In the genomic region with DNA sequence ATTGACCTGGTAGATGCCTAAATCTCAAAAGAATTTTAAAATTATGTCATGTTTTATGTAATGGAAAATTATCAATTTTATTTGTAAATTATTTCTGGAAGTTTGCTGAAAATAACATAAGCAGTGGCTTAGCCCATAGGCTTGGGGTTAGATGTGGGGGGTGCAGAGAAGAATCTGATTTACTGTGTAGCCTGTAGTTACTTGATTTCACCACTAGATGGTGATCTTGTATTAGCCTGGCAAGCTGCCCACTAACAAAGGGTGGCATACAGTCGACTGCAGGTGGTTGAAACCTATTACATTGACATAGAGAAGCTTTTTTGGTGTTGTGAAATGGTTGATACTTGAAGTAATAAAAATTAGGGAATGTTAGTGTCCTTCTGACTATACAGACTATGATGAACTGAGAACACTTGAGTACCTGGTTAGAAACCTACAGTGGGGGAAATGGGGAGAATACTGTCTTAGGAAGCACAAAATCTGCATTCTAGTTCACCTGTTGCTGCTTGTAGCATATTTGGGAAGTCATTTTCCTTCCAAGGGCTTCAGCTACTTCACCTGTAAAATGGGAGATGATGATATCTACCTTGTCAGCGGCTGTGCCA, we compare ENCODE assay signal across 8 cellular contexts.
A peak's percentile ranks its signal among the peaks of the same experiment; 100 is the strongest.
DNase-seq lines count a peak whose midpoint lies in the region; TF ChIP-seq lines count a peak whose summit lies in the region.

No MANE protein-coding gene starts in this region.

- H3K4me1 ChIP-seq in PC-9 (replicated peaks; ENCODE audit: insufficient read depth), result no peaks in the 10 kb centered on the region

- H3K9me3 ChIP-seq in PC-9 (ENCODE audit: insufficient read depth, low read depth), result no peaks in the 10 kb centered on the region

- intact Hi-C loops in PC-9 (cut with micrococcal nuclease; ENCODE audit: unreplicated experiment), result loop anchor here (2.0 to 10.0 kb wide), 5 partner anchors 344 to 1546 kb away; no protein-coding TSS in a partner anchor

- H3K9me2 ChIP-seq in PC-9 (ENCODE audit: insufficient read depth), result no peaks in the 10 kb centered on the region

- no TSS peak for BruUV-seq in PC-9 (replicated peaks; lab: Mats Ljungman, UMichigan)

- TF ChIP-seq CTCF in AG04449 (IDR thresholded peaks at IDR 0.05; ENCODE audit: insufficient read depth, low read length, missing control alignments) (peak; percentile 67), GM12873 (IDR thresholded peaks at IDR 0.05; ENCODE audit: insufficient read depth, low read depth, low read length, missing control alignments) (peak; percentile 84), LNCAP (IDR thresholded peaks at IDR 0.05) (peak; percentile 59), PC-9 (conservative IDR thresholded peaks at IDR 0.05) (peak; percentile 99), brain microvascular endothelial cell (IDR thresholded peaks at IDR 0.05; ENCODE audit: low read depth, low read length, missing control alignments) (peak; percentile 80)

- no peaks in the 10 kb centered on the region for H4K20me1 ChIP-seq in PC-9 (ENCODE audit: insufficient read depth)

- no peak for DNase-seq in AG04449 (ENCODE audit: low read depth, low spot score)
- DNase-seq in HEK293T (ENCODE audit: extremely low spot score), result peak; percentile 61
- DNase-seq in PC-9, result peak; percentile 24 to 49
- peak; percentile 13 for DNase-seq in brain microvascular endothelial cell
- DNase-seq in inferior parietal cortex (ENCODE audit: extremely low spot score), result peak; percentile 82
- DNase-seq in stimulated activated CD4-positive, alpha-beta T cell treated with anti-CD3 and anti-CD28 coated beads, Interleukin-4, amount 100 ng/mL, for 1 hour, result peak; percentile 2

- POLR2A ChIA-PET in AG04449 (lab: Yijun Ruan, JAX) (no interaction called here), HEK293T (lab: Yijun Ruan, JAX) (no interaction called here), PC-9 (lab: Charles Lee; ENCODE audit: unreplicated experiment) (no interaction called here)

- H3K79me2 ChIP-seq in PC-9 (ENCODE audit: low read depth), result no peaks in the 10 kb centered on the region

- H3F3A ChIP-seq in PC-9 (ENCODE audit: insufficient read depth, low read depth), result no peaks in the 10 kb centered on the region

- H2AFZ ChIP-seq in PC-9, result no peak overlapping the region

- H3K27ac ChIP-seq in PC-9 (no peak overlapping the region), brain microvascular endothelial cell (no peak overlapping the region)

- H3K27me3 ChIP-seq in PC-9 (ENCODE audit: insufficient read depth, low read depth), result peaks cover 36% of the 10 kb centered on the region
- no peaks in the 10 kb centered on the region for H3K27me3 ChIP-seq in brain microvascular endothelial cell (replicated peaks)

- no peak overlapping the region for H3K4me3 ChIP-seq in AG04449 (ENCODE audit: low read depth, low read length)
- H3K4me3 ChIP-seq in PC-9, result no peak overlapping the region
- no peak overlapping the region for H3K4me3 ChIP-seq in brain microvascular endothelial cell (ENCODE audit: low read depth, low read length)

- in situ Hi-C loops in brain microvascular endothelial cell (cut with HindIII; ENCODE audit: low pct_ligation_motif_present, low sequenced_read_pairs), result no loop called here

- H3K36me3 ChIP-seq in PC-9 (ENCODE audit: low read depth) (no peaks in the 10 kb centered on the region), brain microvascular endothelial cell (replicated peaks) (no peaks in the 10 kb centered on the region)

- CTCF ChIA-PET in AG04449 (lab: Yijun Ruan, JAX), result interaction anchor here (0.7 to 4.1 kb wide), 13 partner anchors 8 to 1545 kb away, joined by 3 to 32 read pairs (median 4); no protein-coding TSS in a partner anchor
- CTCF ChIA-PET in HEK293T (lab: Yijun Ruan, JAX), result interaction anchor here (0.7 to 1.6 kb wide), 3 partner anchors 14 to 1546 kb away, joined by 3 read pairs; no protein-coding TSS in a partner anchor
- CTCF ChIA-PET in PC-9 (lab: Charles Lee), result no interaction called here

- no peak overlapping the region for H3K4me2 ChIP-seq in PC-9

TF ChIP-seq in HEK293T, 16 proteins besides CTCF, POLR2A, EP300 and RAD21:
- TF ChIP-seq TARDBP (IDR thresholded peaks at IDR 0.05), result no peak
- TF ChIP-seq BHLHE40 (IDR thresholded peaks at IDR 0.05; ENCODE audit: borderline replicate concordance), result no peak
- TF ChIP-seq ARNT (IDR thresholded peaks at IDR 0.05), result no peak
- no peak for TF ChIP-seq NFRKB (IDR thresholded peaks at IDR 0.05)
- TF ChIP-seq ZNF384 (IDR thresholded peaks at IDR 0.05), result no peak
- no peak for TF ChIP-seq CTBP1 (IDR thresholded peaks at IDR 0.05; ENCODE audit: borderline replicate concordance)
- no peak for TF ChIP-seq LEF1 (IDR thresholded peaks at IDR 0.05; ENCODE audit: borderline replicate concordance)
- TF ChIP-seq PKNOX1 (IDR thresholded peaks at IDR 0.05), result no peak
- no peak for TF ChIP-seq L3MBTL2 (conservative IDR thresholded peaks at IDR 0.05)
- no peak for TF ChIP-seq SP1 (IDR thresholded peaks at IDR 0.05)
- TF ChIP-seq SUZ12 (IDR thresholded peaks at IDR 0.05), result no peak
- TF ChIP-seq FOXM1 (IDR thresholded peaks at IDR 0.05; ENCODE audit: borderline replicate concordance), result no peak
- TF ChIP-seq ELF4 (IDR thresholded peaks at IDR 0.05), result no peak
- no peak for TF ChIP-seq HDGF (IDR thresholded peaks at IDR 0.05; ENCODE audit: borderline replicate concordance)
- TF ChIP-seq FOXA1 (IDR thresholded peaks at IDR 0.05), result no peak
- TF ChIP-seq FOXK2 (IDR thresholded peaks at IDR 0.05), result no peak
